Comparison of ENCODE assay signal across 33 cellular contexts in the genomic region with DNA sequence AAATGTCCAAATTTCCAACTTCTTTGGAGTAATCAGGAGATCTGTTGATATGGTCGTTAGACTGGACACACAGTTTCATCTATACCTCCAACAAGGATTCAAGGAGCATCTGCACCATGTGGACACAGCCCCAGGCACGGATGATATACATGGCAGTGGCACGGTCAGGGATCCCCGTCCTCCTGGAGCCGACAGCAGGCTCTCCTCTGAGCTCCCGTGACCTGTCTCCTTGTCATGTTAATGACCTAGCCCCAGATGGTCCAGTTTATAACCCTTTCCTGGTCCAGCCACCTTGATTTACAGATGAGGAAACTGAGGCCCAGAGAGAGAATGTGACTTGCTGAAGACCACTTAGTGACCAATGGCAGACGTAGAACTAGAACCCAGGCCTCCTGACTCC. TPM values are rescaled to one million over a fixed set of nuclear protein-coding genes. Genes with fewer than 3 reads are reported as not detected.
"Had no signal": no experiment of that assay in that cellular context is flagged by ENCODE, and none has a peak within 500 bp of the region (broad histone marks: within the 10 kb centered on the region; RNA-seq: fewer than 3 reads in every experiment).

No MANE protein-coding gene starts in this region.

- H3K4me3 Mint-ChIP-seq: activated CD4-positive, alpha-beta T cell treated with anti-CD3 and anti-CD28 coated beads, Interleukin-2, amount 10 ng/mL, durations not matched to agents 24 days and 14 days; activated CD8-positive, alpha-beta T cell treated with anti-CD3 and anti-CD28 coated beads for 36 hours; activated naive CD4-positive, alpha-beta T cell treated with anti-CD3 and anti-CD28 coated beads, Interleukin-2, amount 50 U/mL, for 24 hours; activated naive CD8-positive, alpha-beta T cell treated with anti-CD3 and anti-CD28 coated beads, Interleukin-2, amount 10 ng/mL, durations not matched to agents 7 days and 5 days; brain had no signal

- DNase-seq: activated CD4-positive, alpha-beta T cell treated with anti-CD3 and anti-CD28 coated beads, Interleukin-2, amount 10 ng/mL, durations not matched to agents 24 days and 14 days; activated CD4-positive, alpha-beta T cell treated with anti-CD3 and anti-CD28 coated beads, Interleukin-2, amount 50 U/mL, for 4 hours; activated CD8-positive, alpha-beta T cell treated with anti-CD3 and anti-CD28 coated beads for 36 hours; activated gamma-delta T cell; activated naive CD4-positive, alpha-beta T cell treated with Interleukin-2 at 50 U/mL for 16 hours; activated naive CD8-positive, alpha-beta T cell treated with anti-CD3 and anti-CD28 coated beads, Interleukin-2, amount 10 ng/mL, durations not matched to agents 7 days and 5 days; activated T-cell treated with anti-CD3 and anti-CD28 coated beads, Interleukin-2, amount 50 U/mL, for 1 hour; central memory CD4-positive, alpha-beta T cell; Kasumi-1; KG1; MG63; NCI-H1048; NCI-H1105 treated with DMSO at 0.1 percent for 48 hours; NCI-H1436; NCI-H1694; NCI-H1930; NCI-H2081 treated with DMSO at 0.1 percent for 48 hours; NCI-H345; NCI-H524 treated with DMSO at 0.1 percent for 48 hours; Peyer's patch; SHP77; SJCRH30; T1000; WERI-Rb-1 had no signal

- ATAC-seq: activated CD8-positive, alpha-beta T cell treated with anti-CD3 and anti-CD28 coated beads for 36 hours had no signal

- H3K9me3 Mint-ChIP-seq: activated CD4-positive, alpha-beta T cell treated with anti-CD3 and anti-CD28 coated beads, Interleukin-2, amount 10 ng/mL, durations not matched to agents 24 days and 14 days; activated CD8-positive, alpha-beta T cell treated with anti-CD3 and anti-CD28 coated beads for 36 hours; activated naive CD4-positive, alpha-beta T cell treated with anti-CD3 and anti-CD28 coated beads, Interleukin-2, amount 50 U/mL, for 24 hours; activated naive CD8-positive, alpha-beta T cell treated with anti-CD3 and anti-CD28 coated beads, Interleukin-2, amount 10 ng/mL, durations not matched to agents 7 days and 5 days; activated T-helper 2 cell treated with anti-CD3 and anti-CD28 coated beads, Interferon-gamma antibody, Interleukin-2, Interleukin-4, amounts not matched to agents 10 μg/mL and 5 μg/mL and 100 μg/mL, durations not matched to agents 14 hours and 24 hours and 36 hours had no signal

- H3K4me3 ChIP-seq: MG63, Peyer's patch, SJCRH30, SK-N-MC had no signal

- H3K36me3 ChIP-seq: MG63, Peyer's patch, SJCRH30, WERI-Rb-1 had no signal

- H3K4me1 Mint-ChIP-seq: activated CD4-positive, alpha-beta T cell treated with anti-CD3 and anti-CD28 coated beads, Interleukin-2, amount 10 ng/mL, durations not matched to agents 24 days and 14 days; activated naive CD4-positive, alpha-beta T cell treated with anti-CD3 and anti-CD28 coated beads, Interleukin-2, amount 50 U/mL, for 24 hours; activated naive CD8-positive, alpha-beta T cell treated with anti-CD3 and anti-CD28 coated beads, Interleukin-2, amount 10 ng/mL, durations not matched to agents 7 days and 5 days had no signal

- H3K27ac ChIP-seq: Peyer's patch, SJCRH30, SK-N-MC, WERI-Rb-1 had no signal

- H3K27me3 ChIP-seq: MG63, Peyer's patch had no signal

- H3K36me3 Mint-ChIP-seq: activated naive CD4-positive, alpha-beta T cell treated with anti-CD3 and anti-CD28 coated beads, Interleukin-2, amount 50 U/mL, for 24 hours; activated naive CD8-positive, alpha-beta T cell treated with anti-CD3 and anti-CD28 coated beads, Interleukin-2, amount 10 ng/mL, durations not matched to agents 7 days and 5 days; brain had no signal

- H3K27ac Mint-ChIP-seq: activated CD4-positive, alpha-beta T cell treated with anti-CD3 and anti-CD28 coated beads, Interleukin-2, amount 10 ng/mL, durations not matched to agents 24 days and 14 days; activated CD8-positive, alpha-beta T cell treated with anti-CD3 and anti-CD28 coated beads for 36 hours; activated naive CD4-positive, alpha-beta T cell treated with anti-CD3 and anti-CD28 coated beads, Interleukin-2, amount 50 U/mL, for 24 hours; activated naive CD8-positive, alpha-beta T cell treated with anti-CD3 and anti-CD28 coated beads, Interleukin-2, amount 10 ng/mL, durations not matched to agents 7 days and 5 days; activated T-helper 2 cell treated with anti-CD3 and anti-CD28 coated beads, Interferon-gamma antibody, Interleukin-2, Interleukin-4, amounts not matched to agents 10 μg/mL and 5 μg/mL and 100 μg/mL, durations not matched to agents 14 hours and 24 hours and 36 hours had no signal

- H3K4me1 ChIP-seq: Peyer's patch, SJCRH30 had no signal

- H3K9me3 ChIP-seq: MG63, Peyer's patch, SJCRH30 had no signal

- H3K27me3 Mint-ChIP-seq: activated naive CD4-positive, alpha-beta T cell treated with anti-CD3 and anti-CD28 coated beads, Interleukin-2, amount 50 U/mL, for 24 hours; activated naive CD8-positive, alpha-beta T cell treated with anti-CD3 and anti-CD28 coated beads, Interleukin-2, amount 10 ng/mL, durations not matched to agents 7 days and 5 days had no signal

RNA-seq across cellular contexts. Expression of a gene that starts 16.5 kb away (rescaled TPM):
- total RNA-seq: activated CD4-positive, alpha-beta T cell treated with anti-CD3 and anti-CD28 coated beads, Interleukin-2, amount 10 ng/mL, durations not matched to agents 24 days and 14 days; activated CD8-positive, alpha-beta memory T cell treated with anti-CD3 and anti-CD28 coated beads for 36 hours; activated CD8-positive, alpha-beta T cell treated with anti-CD3 and anti-CD28 coated beads for 36 hours; activated naive CD8-positive, alpha-beta T cell treated with anti-CD3 and anti-CD28 coated beads, Interleukin-2, amount 10 ng/mL, durations not matched to agents 7 days and 5 days; activated T-helper 2 cell treated with anti-CD3 and anti-CD28 coated beads, Interferon-gamma antibody, Interleukin-2, Interleukin-4, amounts not matched to agents 10 μg/mL and 5 μg/mL and 100 μg/mL, durations not matched to agents 14 hours and 24 hours and 36 hours; NCI-H460; Peyer's patch; SJCRH30; T-helper 1 cell treated with Interleukin-12 subunit alpha and Interleukin-12 subunit beta and Interleukin-4 antibody, amounts not matched to agents 30 ng/mL and 1 ng/mL, for 36 hours; T-helper 2 cell treated with Interferon-gamma antibody and Interleukin-4, amounts not matched to agents 100 ng/mL and 5 ng/mL, for 36 hours had no signal

RNA-seq across cellular contexts. Expression of a gene that starts 35.5 kb away (rescaled TPM):
- total RNA-seq: activated CD4-positive, alpha-beta T cell treated with anti-CD3 and anti-CD28 coated beads, Interleukin-2, amount 10 ng/mL, durations not matched to agents 24 days and 14 days; activated CD8-positive, alpha-beta memory T cell treated with anti-CD3 and anti-CD28 coated beads for 36 hours; activated CD8-positive, alpha-beta T cell treated with anti-CD3 and anti-CD28 coated beads for 36 hours; activated naive CD8-positive, alpha-beta T cell treated with anti-CD3 and anti-CD28 coated beads, Interleukin-2, amount 10 ng/mL, durations not matched to agents 7 days and 5 days; activated T-helper 2 cell treated with anti-CD3 and anti-CD28 coated beads, Interferon-gamma antibody, Interleukin-2, Interleukin-4, amounts not matched to agents 10 μg/mL and 5 μg/mL and 100 μg/mL, durations not matched to agents 14 hours and 24 hours and 36 hours; NCI-H460; Peyer's patch; SJCRH30; T-helper 1 cell treated with Interleukin-12 subunit alpha and Interleukin-12 subunit beta and Interleukin-4 antibody, amounts not matched to agents 30 ng/mL and 1 ng/mL, for 36 hours; T-helper 2 cell treated with Interferon-gamma antibody and Interleukin-4, amounts not matched to agents 100 ng/mL and 5 ng/mL, for 36 hours had no signal
- polyA plus RNA-seq: adipose tissue had no signal

RNA-seq across cellular contexts. Expression of a gene that starts 36.5 kb away (rescaled TPM):
- total RNA-seq: activated CD4-positive, alpha-beta T cell treated with anti-CD3 and anti-CD28 coated beads, Interleukin-2, amount 10 ng/mL, durations not matched to agents 24 days and 14 days; activated CD8-positive, alpha-beta memory T cell treated with anti-CD3 and anti-CD28 coated beads for 36 hours; activated CD8-positive, alpha-beta T cell treated with anti-CD3 and anti-CD28 coated beads for 36 hours; activated naive CD8-positive, alpha-beta T cell treated with anti-CD3 and anti-CD28 coated beads, Interleukin-2, amount 10 ng/mL, durations not matched to agents 7 days and 5 days; activated T-helper 2 cell treated with anti-CD3 and anti-CD28 coated beads, Interferon-gamma antibody, Interleukin-2, Interleukin-4, amounts not matched to agents 10 μg/mL and 5 μg/mL and 100 μg/mL, durations not matched to agents 14 hours and 24 hours and 36 hours; Peyer's patch; T-helper 1 cell treated with Interleukin-12 subunit alpha and Interleukin-12 subunit beta and Interleukin-4 antibody, amounts not matched to agents 30 ng/mL and 1 ng/mL, for 36 hours; T-helper 2 cell treated with Interferon-gamma antibody and Interleukin-4, amounts not matched to agents 100 ng/mL and 5 ng/mL, for 36 hours had no signal
